ENCODE assay signal across 1 cellular context in the genomic region with DNA sequence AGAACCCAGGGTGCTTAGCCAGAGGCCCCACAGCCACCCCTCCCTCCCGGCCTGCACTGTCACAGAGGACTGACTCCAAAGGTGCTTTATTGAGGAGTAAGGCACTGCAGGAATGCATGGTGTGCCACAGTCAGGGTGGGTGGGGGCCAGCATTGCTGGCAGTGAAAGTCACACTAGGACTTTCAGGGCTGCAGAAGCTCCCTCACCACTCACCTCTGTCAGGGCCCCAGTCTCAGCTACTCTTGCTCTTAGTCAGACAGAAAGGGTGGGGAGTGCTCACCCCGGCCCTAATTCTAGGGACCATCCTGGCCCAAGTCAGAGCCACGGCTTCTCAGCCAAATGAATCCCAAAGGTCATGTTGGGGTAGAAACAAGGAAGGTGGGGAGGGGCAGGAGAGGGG.
TF ChIP-seq lines count a peak whose summit lies in the region.

No MANE protein-coding gene starts in this region.

TF ChIP-seq in IMR-90, 13 proteins besides CTCF, POLR2A, EP300 and RAD21:
- TF ChIP-seq MXI1 (IDR thresholded peaks at IDR 0.05; ENCODE audit: borderline replicate concordance, low read depth, low read length) = no peak
- TF ChIP-seq CEBPB (IDR thresholded peaks at IDR 0.05; ENCODE audit: low read depth, low read length) = no peak
- TF ChIP-seq SMC3 (IDR thresholded peaks at IDR 0.05; ENCODE audit: low read depth, low read length) = no peak
- TF ChIP-seq ELK1 (IDR thresholded peaks at IDR 0.05; ENCODE audit: borderline replicate concordance, low read depth, low read length) = no peak
- TF ChIP-seq RCOR1 (IDR thresholded peaks at IDR 0.05; ENCODE audit: insufficient replicate concordance, low read length) = no peak
- no peak for TF ChIP-seq USF2 (IDR thresholded peaks at IDR 0.05; ENCODE audit: low read depth, low read length)
- TF ChIP-seq CHD1 (IDR thresholded peaks at IDR 0.05; ENCODE audit: low read depth, low read length) = no peak
- TF ChIP-seq RFX5 (IDR thresholded peaks at IDR 0.05; ENCODE audit: low read depth, low read length) = no peak
- TF ChIP-seq MAFK (IDR thresholded peaks at IDR 0.05; ENCODE audit: low read depth, low read length) = no peak
- no peak for TF ChIP-seq BHLHE40 (IDR thresholded peaks at IDR 0.05; ENCODE audit: low read depth, low read length)
- TF ChIP-seq NFE2L2 (IDR thresholded peaks at IDR 0.05; ENCODE audit: low read depth, low read length) = no peak
- no peak for TF ChIP-seq MAZ (IDR thresholded peaks at IDR 0.05; ENCODE audit: borderline replicate concordance, low read depth, low read length)
- TF ChIP-seq FOS (IDR thresholded peaks at IDR 0.05; ENCODE audit: low read depth, low read length) = no peak
